16 cellular contexts compared by ENCODE assay signal in genomic region chr1:24486296-24487065, GRCh38.
DNase-seq lines count a peak whose midpoint lies in the region; ATAC-seq lines count a peak whose summit lies in the region.
"Had no signal": no experiment of that assay in that cellular context is flagged by ENCODE, and none has a peak within 500 bp of the region (broad histone marks: within the 10 kb centered on the region; RNA-seq: fewer than 3 reads in every experiment).

No MANE protein-coding gene starts in this region.

- peak overlapping the region; percentile 72 for H3K4me3 Mint-ChIP-seq in T-helper 2 cell treated with Interferon-gamma antibody and Interleukin-4, amounts not matched to agents 5 μg/mL and 100 μg/mL, for 36 hours
- H3K4me3 Mint-ChIP-seq in activated naive CD8-positive, alpha-beta T cell treated with anti-CD3 and anti-CD28 coated beads, Interleukin-2, amount 50 U/mL, for 24 hours: peak overlapping the region; percentile 72
- H3K4me3 Mint-ChIP-seq: dendritic cell treated with granulocyte-macrophage colony-stimulating factor and Interleukin-4, amounts not matched to agents 40 ng/mL and 50 ng/mL, for 4 days had no signal

- H3K27ac Mint-ChIP-seq in T-helper 2 cell treated with Interferon-gamma antibody and Interleukin-4, amounts not matched to agents 5 μg/mL and 100 μg/mL, for 36 hours: peak overlapping the region; percentile 90
- H3K27ac Mint-ChIP-seq in activated naive CD8-positive, alpha-beta T cell treated with anti-CD3 and anti-CD28 coated beads, Interleukin-2, amount 50 U/mL, for 24 hours: peak overlapping the region; percentile 86
- H3K27ac Mint-ChIP-seq: dendritic cell treated with granulocyte-macrophage colony-stimulating factor and Interleukin-4, amounts not matched to agents 40 ng/mL and 50 ng/mL, for 4 days had no signal

- H3K36me3 Mint-ChIP-seq in T-helper 2 cell treated with Interferon-gamma antibody and Interleukin-4, amounts not matched to agents 5 μg/mL and 100 μg/mL, for 36 hours (ENCODE audit: low read depth): peaks cover 25% of the 10 kb centered on the region
- H3K36me3 Mint-ChIP-seq in activated naive CD8-positive, alpha-beta T cell treated with anti-CD3 and anti-CD28 coated beads, Interleukin-2, amount 50 U/mL, for 24 hours (ENCODE audit: low read depth): peaks cover 3% of the 10 kb centered on the region

- H3K27me3 Mint-ChIP-seq in T-helper 2 cell treated with Interferon-gamma antibody and Interleukin-4, amounts not matched to agents 5 μg/mL and 100 μg/mL, for 36 hours (ENCODE audit: low read depth): no peaks in the 10 kb centered on the region
- no peaks in the 10 kb centered on the region for H3K27me3 Mint-ChIP-seq in activated naive CD8-positive, alpha-beta T cell treated with anti-CD3 and anti-CD28 coated beads, Interleukin-2, amount 50 U/mL, for 24 hours

- no peak for ATAC-seq in activated naive CD8-positive, alpha-beta T cell treated with anti-CD3 and anti-CD28 coated beads, Interleukin-2, amount 50 U/mL, for 24 hours
- ATAC-seq: right cardiac atrium had no signal

- peak; percentile 25 for DNase-seq in stimulated activated CD4-positive, alpha-beta T cell treated with anti-CD3 and anti-CD28 coated beads, Interleukin-15, amount 100 ng/mL, for 24 hours
- DNase-seq in stimulated activated CD4-positive, alpha-beta T cell treated with anti-CD3 and anti-CD28 coated beads, Interleukin-4, amount 100 ng/mL, for 4 hours: no peak
- no peak for DNase-seq in T-helper 2 cell treated with Interferon-gamma antibody and Interleukin-4, amounts not matched to agents 5 μg/mL and 100 μg/mL, for 36 hours (ENCODE audit: low spot score)
- peak; percentile 27 for DNase-seq in activated naive CD8-positive, alpha-beta T cell treated with anti-CD3 and anti-CD28 coated beads, Interleukin-2, amount 50 U/mL, for 24 hours
- DNase-seq in hepatic stellate cell (ENCODE audit: low spot score) (no peak), NCI-H2107 (lab: John Stamatoyannopoulos, UW) (no peak), GF-D8 (lab: John Stamatoyannopoulos, UW) (no peak)
- no peak for DNase-seq in activated CD4-positive, CD25-positive, alpha-beta regulatory T cell treated with anti-CD3 and anti-CD28 coated beads, Interleukin-2, amount 50 U/mL, for 72 hours
- DNase-seq: DMS 273 treated with DMSO at 0.1 percent for 48 hours; glutamatergic neuron; NCI-H2029 treated with DMSO at 0.1 percent for 48 hours; NCI-H526 treated with DMSO at 0.1 percent for 48 hours; right cardiac atrium; stimulated activated CD8-positive, alpha-beta memory T cell treated with anti-CD3 and anti-CD28 coated beads, Interleukin-4, amount 100 ng/mL, for 48 hours; T1000 had no signal

- H3K4me1 Mint-ChIP-seq in T-helper 2 cell treated with Interferon-gamma antibody and Interleukin-4, amounts not matched to agents 5 μg/mL and 100 μg/mL, for 36 hours (ENCODE audit: low read depth): peaks cover 55% of the 10 kb centered on the region
- H3K4me1 Mint-ChIP-seq in activated naive CD8-positive, alpha-beta T cell treated with anti-CD3 and anti-CD28 coated beads, Interleukin-2, amount 50 U/mL, for 24 hours: peaks cover 76% of the 10 kb centered on the region

- H3K9me3 Mint-ChIP-seq in T-helper 2 cell treated with Interferon-gamma antibody and Interleukin-4, amounts not matched to agents 5 μg/mL and 100 μg/mL, for 36 hours: no peaks in the 10 kb centered on the region
- H3K9me3 Mint-ChIP-seq in activated naive CD8-positive, alpha-beta T cell treated with anti-CD3 and anti-CD28 coated beads, Interleukin-2, amount 50 U/mL, for 24 hours: peaks cover 4% of the 10 kb centered on the region
- H3K9me3 Mint-ChIP-seq: dendritic cell treated with granulocyte-macrophage colony-stimulating factor and Interleukin-4, amounts not matched to agents 40 ng/mL and 50 ng/mL, for 4 days had no signal

Comparison
In these comparisons a context has a peak if more than half of its experiments do, and no peak if none do; other contexts are left out.
1. DNase-seq: peak in stimulated activated CD4-positive, alpha-beta T cell treated with anti-CD3 and anti-CD28 coated beads, Interleukin-15, amount 100 ng/mL, for 24 hours (single experiment) and activated naive CD8-positive, alpha-beta T cell treated with anti-CD3 and anti-CD28 coated beads, Interleukin-2, amount 50 U/mL, for 24 hours (single experiment); none in stimulated activated CD4-positive, alpha-beta T cell treated with anti-CD3 and anti-CD28 coated beads, Interleukin-4, amount 100 ng/mL, for 4 hours (0 of 2), T-helper 2 cell treated with Interferon-gamma antibody and Interleukin-4, amounts not matched to agents 5 μg/mL and 100 μg/mL, for 36 hours (single experiment), hepatic stellate cell (single experiment), activated CD4-positive, CD25-positive, alpha-beta regulatory T cell treated with anti-CD3 and anti-CD28 coated beads, Interleukin-2, amount 50 U/mL, for 72 hours (single experiment), NCI-H2107 (single experiment) and GF-D8 (single experiment).